Comparison of ENCODE assay signal across 9 cellular contexts in the genomic region with DNA sequence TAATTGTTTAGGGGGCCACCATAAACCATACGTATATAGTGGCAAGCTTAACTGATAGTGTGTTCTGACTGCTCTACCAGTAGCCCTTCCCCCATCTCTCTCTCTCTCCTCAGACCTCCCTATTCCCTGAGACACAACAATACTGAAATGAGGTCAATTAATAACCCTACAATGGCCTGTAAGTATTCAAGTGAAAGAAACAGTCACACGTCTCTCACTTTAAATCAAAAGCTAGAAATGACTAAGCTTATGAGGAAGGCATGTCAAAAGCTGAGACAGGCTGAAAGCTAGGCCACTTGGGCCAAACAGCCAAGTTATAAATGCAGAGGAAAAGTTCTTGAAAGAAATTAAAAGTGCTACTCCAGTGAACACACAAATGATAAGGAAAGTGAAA.
DNase-seq lines count a peak whose midpoint lies in the region; ATAC-seq, FAIRE-seq and TF ChIP-seq lines count a peak whose summit lies in the region.
"Had no signal": no experiment of that assay in that cellular context is flagged by ENCODE, and none has a peak within 500 bp of the region (broad histone marks: within the 10 kb centered on the region; RNA-seq: fewer than 3 reads in every experiment).

No MANE protein-coding gene starts in this region.

- no peak overlapping the region for H3K4me3 ChIP-seq in GM06990 (replicated peaks; ENCODE audit: low read depth, low read length)

- peak; percentile 82 for FAIRE-seq in GM19239 (lab: Jason Lieb, UNC)

- TF ChIP-seq CTCF in GM06990 (IDR thresholded peaks at IDR 0.05; ENCODE audit: insufficient read depth, low read length, poor library complexity, severe bottlenecking), result no peak

- H3K27me3 ChIP-seq in GM06990 (replicated peaks; ENCODE audit: control insufficient read depth, insufficient read depth, low read length), result no peaks in the 10 kb centered on the region
- H3K27me3 ChIP-seq: BE2C had no signal

- peak; percentile 70 for ATAC-seq in HG02798 (IDR thresholded peaks at IDR 0.05; ENCODE audit: poor library complexity, unreplicated experiment)
- peak; percentile 93 for ATAC-seq in HG03565 (IDR thresholded peaks at IDR 0.05; ENCODE audit: unreplicated experiment)

- H3K36me3 ChIP-seq in GM06990 (ENCODE audit: control insufficient read depth, insufficient read depth, low read length), result no peaks in the 10 kb centered on the region
- H3K36me3 ChIP-seq: BE2C had no signal

- DNase-seq in GM06990 (ENCODE audit: extremely low read depth, insufficient read length) (peak; percentile 27), GM19239 (ENCODE audit: insufficient read length, low spot score) (no peak), LoVo (ENCODE audit: low spot score) (no peak), kidney glomerular epithelial cell (lab: John Stamatoyannopoulos, UW) (no peak)
- no peak for DNase-seq in central memory CD4-positive, alpha-beta T cell
- DNase-seq in activated CD4-positive, CD25-positive, alpha-beta regulatory T cell treated with anti-CD3 and anti-CD28 coated beads, Interleukin-2, amount 50 U/mL, for 72 hours, result no peak
- DNase-seq: BE2C had no signal
